In the genomic region with DNA sequence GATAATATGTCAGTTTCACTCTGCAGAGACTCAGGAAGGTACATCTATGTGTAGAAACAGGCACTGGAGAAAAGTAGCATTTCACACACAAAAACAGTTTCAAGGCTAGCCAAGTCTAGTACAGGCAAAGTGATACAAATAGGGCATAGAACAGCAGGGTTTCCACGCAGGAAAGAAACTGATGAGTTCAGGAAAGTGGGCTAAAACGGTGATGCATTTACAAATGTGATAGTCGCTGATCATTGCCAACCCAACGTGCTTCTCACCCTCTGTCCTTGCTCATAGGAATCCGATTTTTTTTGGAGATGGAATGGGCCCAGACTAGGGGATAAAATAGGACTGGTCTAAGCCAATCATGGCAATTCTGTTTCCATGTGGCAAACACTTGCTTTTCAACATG, we compare ENCODE assay signal across 1 cellular context.
TF ChIP-seq lines count a peak whose summit lies in the region.

No MANE protein-coding gene starts in this region.

TF ChIP-seq in H1, 55 proteins besides CTCF, POLR2A, EP300 and RAD21 (continued from another document):
- TF ChIP-seq, protein P1, sequence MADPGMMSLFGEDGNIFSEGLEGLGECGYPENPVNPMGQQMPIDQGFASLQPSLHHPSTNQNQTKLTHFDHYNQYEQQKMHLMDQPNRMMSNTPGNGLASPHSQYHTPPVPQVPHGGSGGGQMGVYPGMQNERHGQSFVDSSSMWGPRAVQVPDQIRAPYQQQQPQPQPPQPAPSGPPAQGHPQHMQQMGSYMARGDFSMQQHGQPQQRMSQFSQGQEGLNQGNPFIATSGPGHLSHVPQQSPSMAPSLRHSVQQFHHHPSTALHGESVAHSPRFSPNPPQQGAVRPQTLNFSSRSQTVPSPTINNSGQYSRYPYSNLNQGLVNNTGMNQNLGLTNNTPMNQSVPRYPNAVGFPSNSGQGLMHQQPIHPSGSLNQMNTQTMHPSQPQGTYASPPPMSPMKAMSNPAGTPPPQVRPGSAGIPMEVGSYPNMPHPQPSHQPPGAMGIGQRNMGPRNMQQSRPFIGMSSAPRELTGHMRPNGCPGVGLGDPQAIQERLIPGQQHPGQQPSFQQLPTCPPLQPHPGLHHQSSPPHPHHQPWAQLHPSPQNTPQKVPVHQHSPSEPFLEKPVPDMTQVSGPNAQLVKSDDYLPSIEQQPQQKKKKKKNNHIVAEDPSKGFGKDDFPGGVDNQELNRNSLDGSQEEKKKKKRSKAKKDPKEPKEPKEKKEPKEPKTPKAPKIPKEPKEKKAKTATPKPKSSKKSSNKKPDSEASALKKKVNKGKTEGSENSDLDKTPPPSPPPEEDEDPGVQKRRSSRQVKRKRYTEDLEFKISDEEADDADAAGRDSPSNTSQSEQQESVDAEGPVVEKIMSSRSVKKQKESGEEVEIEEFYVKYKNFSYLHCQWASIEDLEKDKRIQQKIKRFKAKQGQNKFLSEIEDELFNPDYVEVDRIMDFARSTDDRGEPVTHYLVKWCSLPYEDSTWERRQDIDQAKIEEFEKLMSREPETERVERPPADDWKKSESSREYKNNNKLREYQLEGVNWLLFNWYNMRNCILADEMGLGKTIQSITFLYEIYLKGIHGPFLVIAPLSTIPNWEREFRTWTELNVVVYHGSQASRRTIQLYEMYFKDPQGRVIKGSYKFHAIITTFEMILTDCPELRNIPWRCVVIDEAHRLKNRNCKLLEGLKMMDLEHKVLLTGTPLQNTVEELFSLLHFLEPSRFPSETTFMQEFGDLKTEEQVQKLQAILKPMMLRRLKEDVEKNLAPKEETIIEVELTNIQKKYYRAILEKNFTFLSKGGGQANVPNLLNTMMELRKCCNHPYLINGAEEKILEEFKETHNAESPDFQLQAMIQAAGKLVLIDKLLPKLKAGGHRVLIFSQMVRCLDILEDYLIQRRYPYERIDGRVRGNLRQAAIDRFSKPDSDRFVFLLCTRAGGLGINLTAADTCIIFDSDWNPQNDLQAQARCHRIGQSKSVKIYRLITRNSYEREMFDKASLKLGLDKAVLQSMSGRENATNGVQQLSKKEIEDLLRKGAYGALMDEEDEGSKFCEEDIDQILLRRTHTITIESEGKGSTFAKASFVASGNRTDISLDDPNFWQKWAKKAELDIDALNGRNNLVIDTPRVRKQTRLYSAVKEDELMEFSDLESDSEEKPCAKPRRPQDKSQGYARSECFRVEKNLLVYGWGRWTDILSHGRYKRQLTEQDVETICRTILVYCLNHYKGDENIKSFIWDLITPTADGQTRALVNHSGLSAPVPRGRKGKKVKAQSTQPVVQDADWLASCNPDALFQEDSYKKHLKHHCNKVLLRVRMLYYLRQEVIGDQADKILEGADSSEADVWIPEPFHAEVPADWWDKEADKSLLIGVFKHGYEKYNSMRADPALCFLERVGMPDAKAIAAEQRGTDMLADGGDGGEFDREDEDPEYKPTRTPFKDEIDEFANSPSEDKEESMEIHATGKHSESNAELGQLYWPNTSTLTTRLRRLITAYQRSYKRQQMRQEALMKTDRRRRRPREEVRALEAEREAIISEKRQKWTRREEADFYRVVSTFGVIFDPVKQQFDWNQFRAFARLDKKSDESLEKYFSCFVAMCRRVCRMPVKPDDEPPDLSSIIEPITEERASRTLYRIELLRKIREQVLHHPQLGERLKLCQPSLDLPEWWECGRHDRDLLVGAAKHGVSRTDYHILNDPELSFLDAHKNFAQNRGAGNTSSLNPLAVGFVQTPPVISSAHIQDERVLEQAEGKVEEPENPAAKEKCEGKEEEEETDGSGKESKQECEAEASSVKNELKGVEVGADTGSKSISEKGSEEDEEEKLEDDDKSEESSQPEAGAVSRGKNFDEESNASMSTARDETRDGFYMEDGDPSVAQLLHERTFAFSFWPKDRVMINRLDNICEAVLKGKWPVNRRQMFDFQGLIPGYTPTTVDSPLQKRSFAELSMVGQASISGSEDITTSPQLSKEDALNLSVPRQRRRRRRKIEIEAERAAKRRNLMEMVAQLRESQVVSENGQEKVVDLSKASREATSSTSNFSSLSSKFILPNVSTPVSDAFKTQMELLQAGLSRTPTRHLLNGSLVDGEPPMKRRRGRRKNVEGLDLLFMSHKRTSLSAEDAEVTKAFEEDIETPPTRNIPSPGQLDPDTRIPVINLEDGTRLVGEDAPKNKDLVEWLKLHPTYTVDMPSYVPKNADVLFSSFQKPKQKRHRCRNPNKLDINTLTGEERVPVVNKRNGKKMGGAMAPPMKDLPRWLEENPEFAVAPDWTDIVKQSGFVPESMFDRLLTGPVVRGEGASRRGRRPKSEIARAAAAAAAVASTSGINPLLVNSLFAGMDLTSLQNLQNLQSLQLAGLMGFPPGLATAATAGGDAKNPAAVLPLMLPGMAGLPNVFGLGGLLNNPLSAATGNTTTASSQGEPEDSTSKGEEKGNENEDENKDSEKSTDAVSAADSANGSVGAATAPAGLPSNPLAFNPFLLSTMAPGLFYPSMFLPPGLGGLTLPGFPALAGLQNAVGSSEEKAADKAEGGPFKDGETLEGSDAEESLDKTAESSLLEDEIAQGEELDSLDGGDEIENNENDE (IDR thresholded peaks at IDR 0.05; ENCODE audit: insufficient replicate concordance, low read length) = no peak
- no peak for TF ChIP-seq RBBP5 (IDR thresholded peaks at IDR 0.05; ENCODE audit: borderline replicate concordance, low read depth, low read length)
